8 cellular contexts compared by ENCODE assay signal in genomic region chr17:81928497-81929252, GRCh38. TPM values are rescaled to one million over a fixed set of nuclear protein-coding genes. Genes with fewer than 3 reads are reported as not detected.
DNase-seq lines count a peak whose midpoint lies in the region; ATAC-seq and TF ChIP-seq lines count a peak whose summit lies in the region.

No MANE protein-coding gene starts in this region.

- peaks cover 27% of the 10 kb centered on the region for H3K4me1 Mint-ChIP-seq in activated naive CD8-positive, alpha-beta T cell treated with anti-CD3 and anti-CD28 coated beads for 36 hours

- WGBS in urinary bladder: 27% methylated on average over 47 of the region's 47 CpGs

- TF ChIP-seq CTCF in cardiac muscle cell (IDR thresholded peaks at IDR 0.05; ENCODE audit: low read depth, low read length): no peak
- TF ChIP-seq CTCF in left lung (IDR thresholded peaks at IDR 0.05): no peak

- peak overlapping the region; percentile 76 for H3K4me3 Mint-ChIP-seq in activated naive CD8-positive, alpha-beta T cell treated with anti-CD3 and anti-CD28 coated beads for 36 hours

- H3K27me3 ChIP-seq in cardiac muscle cell: no peaks in the 10 kb centered on the region
- H3K27me3 ChIP-seq in left lung: peaks cover 0 to 43% of the 10 kb centered on the region in 2 donors

- peak overlapping the region; percentile 51 for H3K27ac Mint-ChIP-seq in activated naive CD8-positive, alpha-beta T cell treated with anti-CD3 and anti-CD28 coated beads for 36 hours

- intact Hi-C loops in Right ventricle myocardium superior (cut with DNase I) (no loop called here), left lung (cut with DNase I) (no loop called here)

- H3K4me1 ChIP-seq in cardiac muscle cell (ENCODE audit: low read depth): peaks cover 17% of the 10 kb centered on the region
- peaks cover 13 to 44% of the 10 kb centered on the region in 2 donors for H3K4me1 ChIP-seq in left lung
- no peaks in the 10 kb centered on the region for H3K4me1 ChIP-seq in urinary bladder (ENCODE audit: insufficient read depth)

- H3K27ac ChIP-seq in cardiac muscle cell: peak overlapping the region; percentile 47
- H3K27ac ChIP-seq in left lung: no peak overlapping the region
- no peak overlapping the region for H3K27ac ChIP-seq in urinary bladder (ENCODE audit: low read depth)

- H3K27me3 Mint-ChIP-seq in activated naive CD8-positive, alpha-beta T cell treated with anti-CD3 and anti-CD28 coated beads for 36 hours: peaks cover 10% of the 10 kb centered on the region

- H3K9me3 Mint-ChIP-seq in activated naive CD8-positive, alpha-beta T cell treated with anti-CD3 and anti-CD28 coated beads for 36 hours: no peaks in the 10 kb centered on the region

- H3K36me3 Mint-ChIP-seq in activated naive CD8-positive, alpha-beta T cell treated with anti-CD3 and anti-CD28 coated beads for 36 hours: peaks cover 5% of the 10 kb centered on the region

- H3K4me3 ChIP-seq in cardiac muscle cell: peak overlapping the region; percentile 37
- peak overlapping the region; percentile 54 to 98 for H3K4me3 ChIP-seq in left lung
- H3K4me3 ChIP-seq in urinary bladder (ENCODE audit: low read depth, low read length): peak overlapping the region; percentile 93

- ATAC-seq in Right ventricle myocardium superior (ENCODE audit: poor library complexity) (no peak), left lung (no peak)

- DNase-seq in cardiac muscle cell (ENCODE audit: low read depth in 1 of 2, low spot score in 1 of 2) (no peak), Right ventricle myocardium superior (no peak), left lung (peak in 1 of 2 donors; percentile 78), LoVo (ENCODE audit: low spot score) (no peak), NCI-H2196 (lab: John Stamatoyannopoulos, UW; ENCODE audit: unreplicated experiment) (no peak)
- no peak for DNase-seq in activated naive CD8-positive, alpha-beta T cell treated with anti-CD3 and anti-CD28 coated beads for 36 hours
- no peak for DNase-seq in stimulated activated CD4-positive, alpha-beta T cell treated with anti-CD3 and anti-CD28 coated beads, Interleukin-1b, Interleukin-23, amount 100 ng/mL, for 48 hours

- no peaks in the 10 kb centered on the region for H3K36me3 ChIP-seq in cardiac muscle cell
- H3K36me3 ChIP-seq in left lung: no peaks in the 10 kb centered on the region
- H3K36me3 ChIP-seq in urinary bladder (ENCODE audit: insufficient read depth): no peaks in the 10 kb centered on the region

- H3K9me3 ChIP-seq in cardiac muscle cell (ENCODE audit: low read depth): no peaks in the 10 kb centered on the region
- no peaks in the 10 kb centered on the region for H3K9me3 ChIP-seq in left lung

RNA-seq across cellular contexts. Expression of gene MAFG, which starts 1.1 kb away (rescaled TPM):
- total RNA-seq in cardiac muscle cell (14.8 and 16.1 TPM in 2 replicates), Right ventricle myocardium superior (29.9 TPM), left lung (10 to 100 TPM; 25.3 to 39.8 TPM), urinary bladder (7.6 TPM)
- polyA plus RNA-seq in cardiac muscle cell (23.9 and 27.0 TPM in 2 replicates), urinary bladder (31.3 TPM)
- total RNA-seq in activated naive CD8-positive, alpha-beta T cell treated with anti-CD3 and anti-CD28 coated beads for 36 hours: 10 to 100 TPM; 18.4 to 19.2 TPM

RNA-seq across cellular contexts. Expression of gene PYCR1, which starts 8.4 kb away (rescaled TPM):
- total RNA-seq in cardiac muscle cell (109 and 162 TPM in 2 replicates), Right ventricle myocardium superior (3.2 TPM), left lung (10 to 100 TPM; 74.0 to 83.0 TPM), urinary bladder (57.2 TPM)
- polyA plus RNA-seq in cardiac muscle cell (147 and 153 TPM in 2 replicates), urinary bladder (8.1 TPM)
- total RNA-seq in activated naive CD8-positive, alpha-beta T cell treated with anti-CD3 and anti-CD28 coated beads for 36 hours: 100 to 1,000 TPM; 158 to 169 TPM

RNA-seq across cellular contexts. Expression of gene SIRT7, which starts 10.7 kb away (rescaled TPM):
- total RNA-seq in cardiac muscle cell: 10.4 and 26.7 TPM in 2 replicates
- 13.3 and 16.7 TPM in 2 replicates for polyA plus RNA-seq in cardiac muscle cell
- 6.1 TPM for total RNA-seq in Right ventricle myocardium superior
- 10 to 100 TPM; 27.3 to 30.1 TPM for total RNA-seq in activated naive CD8-positive, alpha-beta T cell treated with anti-CD3 and anti-CD28 coated beads for 36 hours
- 10 to 100 TPM; 23.9 to 37.9 TPM for total RNA-seq in left lung
- total RNA-seq in urinary bladder: 3.9 TPM
- polyA plus RNA-seq in urinary bladder: 22.7 TPM

RNA-seq across cellular contexts. Expression of gene PCYT2, which starts 17.5 kb away (rescaled TPM):
- total RNA-seq in cardiac muscle cell (83.8 and 111 TPM in 2 replicates), Right ventricle myocardium superior (29.5 TPM), left lung (10 to 100 TPM; 38.0 to 57.7 TPM), urinary bladder (9.8 TPM)
- polyA plus RNA-seq in cardiac muscle cell (73.3 and 138 TPM in 2 replicates), urinary bladder (36.0 TPM)
- total RNA-seq in activated naive CD8-positive, alpha-beta T cell treated with anti-CD3 and anti-CD28 coated beads for 36 hours: 10 to 100 TPM; 20.8 to 21.4 TPM

RNA-seq across cellular contexts. Expression of gene MYADML2, which starts 18.4 kb away (rescaled TPM):
- total RNA-seq in cardiac muscle cell (12.2 and 22.8 TPM in 2 replicates), Right ventricle myocardium superior (3.5 TPM), left lung (not detected), urinary bladder (0.42 TPM)
- polyA plus RNA-seq in cardiac muscle cell (17.1 and 17.9 TPM in 2 replicates), urinary bladder (not detected)
- not detected for total RNA-seq in activated naive CD8-positive, alpha-beta T cell treated with anti-CD3 and anti-CD28 coated beads for 36 hours

Comparison
In these comparisons a context has a peak if more than half of its experiments do, and no peak if none do; other contexts are left out.
1. RNA of gene PYCR1, which starts 8.4 kb away (total RNA-seq): 158 to 169 TPM in activated naive CD8-positive, alpha-beta T cell treated with anti-CD3 and anti-CD28 coated beads for 36 hours, 109 to 162 TPM in cardiac muscle cell, 74.0 to 83.0 TPM in left lung and 57.2 TPM in urinary bladder (single experiment); 3.2 TPM in Right ventricle myocardium superior (single experiment); every median in the first group is over 10 times any median in the second.
2. H3K4me3 ChIP-seq: peak in every context shown above with its lines; median percentile 93 in urinary bladder; 76 in left lung; 37 in cardiac muscle cell.